ENCODE assay signal across 34 cellular contexts in genomic region chr12:21602774-21603173, GRCh38. TPM values are rescaled to one million over a fixed set of nuclear protein-coding genes. Genes with fewer than 3 reads are reported as not detected.
"Had no signal": no experiment of that assay in that cellular context is flagged by ENCODE, and none has a peak within 500 bp of the region (broad histone marks: within the 10 kb centered on the region; RNA-seq: fewer than 3 reads in every experiment).

No MANE protein-coding gene starts in this region.

- H3K27ac ChIP-seq: heart right ventricle, hepatocyte, lower lobe of right lung, neural progenitor cell, neutrophil, prostate gland, sigmoid colon, spleen, stomach, suprapubic skin, thoracic aorta, tibial artery, upper lobe of right lung had no signal

- DNase-seq: heart right ventricle; islet precursor cell; left ventricle myocardium superior; lower lobe of right lung; mammary epithelial cell; mesendoderm; naive B cell; natural killer cell; nephron progenitor cell; occipital lobe; posterior cingulate gyrus; retina; right cardiac atrium; sigmoid colon; small intestine; spleen; stimulated activated CD4-positive, alpha-beta T cell treated with anti-CD3 and anti-CD28 coated beads, Interleukin-2, amount 100 ng/mL, for 48 hours; stimulated activated CD4-positive, alpha-beta T cell treated with anti-CD3 and anti-CD28 coated beads, Interleukin-4, amount 100 ng/mL, for 4 hours; stimulated activated naive B cell treated with anti-CD40 and anti-IgM and Interleukin-4, amounts not matched to agents 10 μg/mL and 1 μg/mL and 100 μg/mL, for 72 hours; stimulated activated naive CD8-positive, alpha-beta T cell treated with anti-CD3 and anti-CD28 coated beads, Interleukin-15, Interleukin-2, amounts not matched to agents 100 U/mL and 50 U/mL, for 24 hours; stomach; tibial artery; trophoblast cell; upper lobe of right lung had no signal

- H3K9me3 ChIP-seq: heart right ventricle, lower lobe of right lung, neutrophil, prostate gland, sigmoid colon, spleen, stomach, suprapubic skin, thoracic aorta, tibial artery, upper lobe of right lung had no signal

- H3K36me3 ChIP-seq: heart right ventricle, lower lobe of right lung, neural progenitor cell, neutrophil, prostate gland, sigmoid colon, spleen, stomach, suprapubic skin, thoracic aorta, tibial artery, upper lobe of right lung had no signal

- ATAC-seq: heart right ventricle; left ventricle myocardium superior; lower lobe of right lung; natural killer cell; right cardiac atrium; stimulated activated naive B cell treated with anti-CD40 and anti-IgM and Interleukin-4, amounts not matched to agents 10 μg/mL and 1 μg/mL and 100 μg/mL, for 72 hours; stimulated activated naive CD8-positive, alpha-beta T cell treated with anti-CD3 and anti-CD28 coated beads, Interleukin-15, Interleukin-2, amounts not matched to agents 100 U/mL and 50 U/mL, for 24 hours; upper lobe of right lung had no signal

- H3K27me3 ChIP-seq: heart right ventricle, hepatocyte, neural progenitor cell, neutrophil, sigmoid colon, spleen, stomach, suprapubic skin, tibial artery, upper lobe of right lung had no signal

- H3K4me3 ChIP-seq: heart right ventricle, hepatocyte, lower lobe of right lung, neural progenitor cell, prostate gland, sigmoid colon, spleen, stomach, suprapubic skin, thoracic aorta, tibial artery, upper lobe of right lung had no signal

- H3K4me1 ChIP-seq: lower lobe of right lung, prostate gland, sigmoid colon, suprapubic skin, tibial artery, upper lobe of right lung had no signal

RNA-seq across cellular contexts. Expression of gene GYS2, which starts 1.9 kb away (rescaled TPM):
- total RNA-seq: kidney epithelial cell, left ventricle myocardium superior, lower lobe of right lung, mammary epithelial cell, mesothelial cell of epicardium, mononuclear cell, natural killer cell, occipital lobe, osteocyte, prostate gland, spleen, stomach, thoracic aorta, upper lobe of right lung had no signal
